25 cellular contexts compared by ENCODE assay signal in the genomic region with DNA sequence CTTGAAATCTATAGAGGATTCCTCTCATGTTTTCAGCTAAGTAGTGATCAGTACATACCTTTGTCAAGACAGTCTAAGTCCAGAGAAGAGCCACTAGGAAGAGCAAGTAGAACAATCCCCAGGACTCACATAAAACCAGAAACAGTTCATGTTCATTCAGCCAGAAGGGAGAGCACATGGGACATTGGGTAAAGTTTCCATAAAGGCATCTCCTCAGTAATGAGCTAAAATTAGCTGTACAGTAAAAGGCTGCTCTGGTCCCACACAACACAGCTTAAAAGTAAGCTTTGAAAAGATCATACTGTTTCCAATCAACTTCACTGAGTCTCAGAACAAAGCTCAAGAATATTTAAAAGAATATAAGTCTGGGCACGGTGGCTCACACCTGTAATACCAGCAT.
"Had no signal": no experiment of that assay in that cellular context is flagged by ENCODE, and none has a peak within 500 bp of the region (broad histone marks: within the 10 kb centered on the region; RNA-seq: fewer than 3 reads in every experiment).

No MANE protein-coding gene starts in this region.

- H3K4me1 ChIP-seq: breast epithelium, spleen, upper lobe of right lung had no signal

- H3K27ac ChIP-seq: breast epithelium, coronary artery, epithelial cell of prostate, spleen, thyroid gland, upper lobe of right lung had no signal

- H3K9me3 Mint-ChIP-seq: stimulated activated naive CD8-positive, alpha-beta T cell treated with anti-CD3 and anti-CD28 coated beads, Interleukin-15, Interleukin-2, amounts not matched to agents 100 ng/mL and 50 ng/mL, for 24 hours had no signal

- H3K27ac Mint-ChIP-seq: activated naive CD8-positive, alpha-beta T cell treated with anti-CD3 and anti-CD28 coated beads, Interleukin-2, amount 10 ng/mL, durations not matched to agents 7 days and 5 days; nephron; stimulated activated naive CD8-positive, alpha-beta T cell treated with anti-CD3 and anti-CD28 coated beads, Interleukin-15, Interleukin-2, amounts not matched to agents 100 ng/mL and 50 ng/mL, for 24 hours had no signal

- ATAC-seq: left lobe of liver, upper lobe of right lung had no signal

- H3K4me1 Mint-ChIP-seq: activated naive CD8-positive, alpha-beta T cell treated with anti-CD3 and anti-CD28 coated beads, Interleukin-2, amount 10 ng/mL, durations not matched to agents 7 days and 5 days had no signal

- DNase-seq: activated CD4-positive, alpha-beta T cell treated with anti-CD3 and anti-CD28 coated beads for 4 hours; activated CD4-positive, alpha-beta T cell treated with anti-CD3 and anti-CD28 coated beads, Interleukin-2, amount 50 U/mL, for 48 hours; activated CD4-positive, CD25-positive, alpha-beta regulatory T cell; activated naive CD4-positive, alpha-beta T cell treated with Interleukin-2 at 50 U/mL for 16 hours; activated naive CD8-positive, alpha-beta T cell treated with anti-CD3 and anti-CD28 coated beads, Interleukin-2, amount 10 ng/mL, durations not matched to agents 7 days and 5 days; activated T-cell treated with anti-CD3 and anti-CD28 coated beads, Interleukin-2, amount 50 U/mL, for 48 hours; amniotic stem cell; cerebellar nuclear complex; kidney; mammary epithelial cell; midbrain; occipital lobe; sigmoid colon; spleen; stimulated activated CD4-positive, alpha-beta T cell treated with anti-CD3 and anti-CD28 coated beads, Interleukin-4, amount 100 ng/mL, for 24 hours; substantia nigra; T1000; thyroid gland; upper lobe of right lung had no signal

- H3K36me3 ChIP-seq: breast epithelium, sigmoid colon, spleen, thyroid gland, upper lobe of right lung had no signal

- H3K4me3 Mint-ChIP-seq: activated naive CD8-positive, alpha-beta T cell treated with anti-CD3 and anti-CD28 coated beads, Interleukin-2, amount 10 ng/mL, durations not matched to agents 7 days and 5 days; stimulated activated naive CD8-positive, alpha-beta T cell treated with anti-CD3 and anti-CD28 coated beads, Interleukin-15, Interleukin-2, amounts not matched to agents 100 ng/mL and 50 ng/mL, for 24 hours had no signal

- H3K27me3 ChIP-seq: breast epithelium, sigmoid colon, spleen, thyroid gland, upper lobe of right lung had no signal

- H3K4me3 ChIP-seq: breast epithelium, coronary artery, sigmoid colon, spleen, thyroid gland, upper lobe of right lung had no signal

- H3K27me3 Mint-ChIP-seq: activated naive CD8-positive, alpha-beta T cell treated with anti-CD3 and anti-CD28 coated beads, Interleukin-2, amount 10 ng/mL, durations not matched to agents 7 days and 5 days; stimulated activated naive CD8-positive, alpha-beta T cell treated with anti-CD3 and anti-CD28 coated beads, Interleukin-15, Interleukin-2, amounts not matched to agents 100 ng/mL and 50 ng/mL, for 24 hours had no signal

- H3K9me3 ChIP-seq: breast epithelium, sigmoid colon, thyroid gland, upper lobe of right lung had no signal
